Comparison of ENCODE assay signal across 11 cellular contexts in the genomic region with DNA sequence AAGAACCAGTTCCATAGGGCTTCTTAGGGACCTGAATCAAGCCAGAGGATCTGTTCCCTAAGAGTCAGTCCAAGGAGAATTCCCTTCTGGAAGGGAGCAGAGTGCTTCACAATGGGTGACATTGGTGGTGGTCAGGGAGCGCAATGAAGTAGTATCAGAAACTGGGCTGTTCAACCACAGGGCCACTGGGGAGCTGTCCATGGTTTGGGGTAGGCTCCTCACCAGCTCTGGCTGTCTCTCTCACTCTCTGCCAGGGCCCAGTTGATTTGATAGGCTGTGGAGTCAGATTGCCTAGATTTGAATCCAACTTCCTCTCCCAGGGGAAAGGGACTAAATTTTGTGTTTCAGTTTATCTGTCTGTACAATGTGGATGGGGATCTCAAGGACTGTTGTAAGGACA. TPM values are rescaled to one million over a fixed set of nuclear protein-coding genes. Genes with fewer than 3 reads are reported as not detected.
DNase-seq lines count a peak whose midpoint lies in the region; ATAC-seq, FAIRE-seq and TF ChIP-seq lines count a peak whose summit lies in the region.
"Had no signal": no experiment of that assay in that cellular context is flagged by ENCODE, and none has a peak within 500 bp of the region (broad histone marks: within the 10 kb centered on the region; RNA-seq: fewer than 3 reads in every experiment).

No MANE protein-coding gene starts in this region.

- no peaks in the 10 kb centered on the region for H3K36me3 Mint-ChIP-seq in activated CD8-positive, alpha-beta T cell treated with anti-CD3 and anti-CD28 coated beads, Interleukin-2, amount 10 ng/mL, durations not matched to agents 7 days and 5 days (ENCODE audit: low read depth)
- H3K36me3 Mint-ChIP-seq in activated CD8-positive, alpha-beta T cell treated with anti-CD3 and anti-CD28 coated beads for 36 hours (ENCODE audit: low read depth) = no peaks in the 10 kb centered on the region

- TF ChIP-seq CTCF in activated CD8-positive, alpha-beta T cell treated with anti-CD3 and anti-CD28 coated beads for 36 hours (IDR thresholded peaks at IDR 0.05) = no peak
- no peak for TF ChIP-seq CTCF in fibroblast of mammary gland (conservative IDR thresholded peaks at IDR 0.05; ENCODE audit: control insufficient read depth, insufficient read depth, low read depth, low read length)

- no peaks in the 10 kb centered on the region for H3K9me3 Mint-ChIP-seq in activated CD8-positive, alpha-beta T cell treated with anti-CD3 and anti-CD28 coated beads, Interleukin-2, amount 10 ng/mL, durations not matched to agents 7 days and 5 days (ENCODE audit: insufficient read depth)
- no peaks in the 10 kb centered on the region for H3K9me3 Mint-ChIP-seq in activated CD8-positive, alpha-beta T cell treated with anti-CD3 and anti-CD28 coated beads for 36 hours
- H3K9me3 Mint-ChIP-seq: activated T-helper 2 cell treated with anti-CD3 and anti-CD28 coated beads, Interferon-gamma antibody, Interleukin-2, Interleukin-4, amounts not matched to agents 10 μg/mL and 5 μg/mL and 100 μg/mL, durations not matched to agents 14 hours and 24 hours and 36 hours had no signal

- H3K27ac Mint-ChIP-seq in activated CD8-positive, alpha-beta T cell treated with anti-CD3 and anti-CD28 coated beads, Interleukin-2, amount 10 ng/mL, durations not matched to agents 7 days and 5 days = no peak overlapping the region
- H3K27ac Mint-ChIP-seq in activated CD8-positive, alpha-beta T cell treated with anti-CD3 and anti-CD28 coated beads for 36 hours = no peak overlapping the region
- H3K27ac Mint-ChIP-seq: activated T-helper 2 cell treated with anti-CD3 and anti-CD28 coated beads, Interferon-gamma antibody, Interleukin-2, Interleukin-4, amounts not matched to agents 10 μg/mL and 5 μg/mL and 100 μg/mL, durations not matched to agents 14 hours and 24 hours and 36 hours had no signal

- POLR2A ChIA-PET in activated CD8-positive, alpha-beta T cell treated with anti-CD3 and anti-CD28 coated beads, Interleukin-2, amount 10 ng/mL, durations not matched to agents 7 days and 5 days (lab: Charles Lee) = no interaction called here
- POLR2A ChIA-PET in activated CD8-positive, alpha-beta T cell treated with anti-CD3 and anti-CD28 coated beads for 36 hours (lab: Charles Lee) = no interaction called here

- no peak for FAIRE-seq in small intestine (lab: Jason Lieb, UNC)

- peak; percentile 22 for DNase-seq in activated CD8-positive, alpha-beta T cell treated with anti-CD3 and anti-CD28 coated beads, Interleukin-2, amount 10 ng/mL, durations not matched to agents 7 days and 5 days
- DNase-seq in activated CD8-positive, alpha-beta T cell treated with anti-CD3 and anti-CD28 coated beads for 36 hours = no peak
- DNase-seq in fibroblast of mammary gland (ENCODE audit: low read depth) (peak; percentile 15), small intestine (peak; percentile 13), SHP77 treated with DMSO at 0.1 percent for 48 hours (lab: John Stamatoyannopoulos, UW) (no peak), NCI-H1092 (lab: John Stamatoyannopoulos, UW) (no peak)
- DNase-seq: colonic mucosa, right cardiac atrium had no signal

- CTCF ChIA-PET in activated CD8-positive, alpha-beta T cell treated with anti-CD3 and anti-CD28 coated beads, Interleukin-2, amount 10 ng/mL, durations not matched to agents 7 days and 5 days (lab: Charles Lee) = no interaction called here
- CTCF ChIA-PET in activated CD8-positive, alpha-beta T cell treated with anti-CD3 and anti-CD28 coated beads for 36 hours (lab: Charles Lee) = no interaction called here

- no peak for ATAC-seq in activated CD8-positive, alpha-beta T cell treated with anti-CD3 and anti-CD28 coated beads, Interleukin-2, amount 10 ng/mL, durations not matched to agents 7 days and 5 days
- ATAC-seq in activated CD8-positive, alpha-beta T cell treated with anti-CD3 and anti-CD28 coated beads for 36 hours = no peak
- ATAC-seq in SK-N-SH treated with all-trans-retinoic acid at 6 μM for 48 hours (peak; percentile 48; the same call in 1 of the 3 replicates), HG03469 (IDR thresholded peaks at IDR 0.05; ENCODE audit: unreplicated experiment) (no peak)

- no peak overlapping the region for H3K27ac ChIP-seq in small intestine (ENCODE audit: low read depth in 1 of 2, low read length in 1 of 2)
- H3K27ac ChIP-seq: colonic mucosa had no signal

- 45 to 70% (median 60%) methylated on average over 1 of the region's 1 CpG for WGBS in small intestine, 3 donors

- peaks cover 8% of the 10 kb centered on the region for H3K4me1 Mint-ChIP-seq in activated CD8-positive, alpha-beta T cell treated with anti-CD3 and anti-CD28 coated beads, Interleukin-2, amount 10 ng/mL, durations not matched to agents 7 days and 5 days (ENCODE audit: low read depth)
- H3K4me1 Mint-ChIP-seq in activated CD8-positive, alpha-beta T cell treated with anti-CD3 and anti-CD28 coated beads for 36 hours (ENCODE audit: low read depth) = no peaks in the 10 kb centered on the region

- H3K27me3 Mint-ChIP-seq in activated CD8-positive, alpha-beta T cell treated with anti-CD3 and anti-CD28 coated beads, Interleukin-2, amount 10 ng/mL, durations not matched to agents 7 days and 5 days (ENCODE audit: low read depth) = peaks cover 3% of the 10 kb centered on the region
- H3K27me3 Mint-ChIP-seq in activated CD8-positive, alpha-beta T cell treated with anti-CD3 and anti-CD28 coated beads for 36 hours = peaks cover 10% of the 10 kb centered on the region

- H3K4me3 Mint-ChIP-seq in activated CD8-positive, alpha-beta T cell treated with anti-CD3 and anti-CD28 coated beads, Interleukin-2, amount 10 ng/mL, durations not matched to agents 7 days and 5 days = no peak overlapping the region
- H3K4me3 Mint-ChIP-seq in activated CD8-positive, alpha-beta T cell treated with anti-CD3 and anti-CD28 coated beads for 36 hours = no peak overlapping the region

- H3K4me3 ChIP-seq in fibroblast of mammary gland (ENCODE audit: control insufficient read depth, low read depth, low read length) (no peak overlapping the region), small intestine (ENCODE audit: low read depth in 1 of 2, low read length in 2 of 2) (no peak overlapping the region)
- H3K4me3 ChIP-seq: colonic mucosa had no signal

- H3K36me3 ChIP-seq in small intestine (ENCODE audit: control insufficient read depth in 2 of 2, insufficient read depth in 2 of 2, low read length in 2 of 2) = no peaks in the 10 kb centered on the region
- H3K36me3 ChIP-seq: colonic mucosa had no signal

- no peaks in the 10 kb centered on the region for H3K4me1 ChIP-seq in small intestine (ENCODE audit: control insufficient read depth in 2 of 2, insufficient read depth in 1 of 2, low read depth in 1 of 2, low read length in 1 of 2)

- H3K9me3 ChIP-seq in small intestine (ENCODE audit: control insufficient read depth, low read depth) = no peaks in the 10 kb centered on the region
- H3K9me3 ChIP-seq: colonic mucosa had no signal

- intact Hi-C loops in activated CD8-positive, alpha-beta T cell treated with anti-CD3 and anti-CD28 coated beads for 36 hours (cut with micrococcal nuclease) = loop anchor here (10.0 kb wide), 1 partner anchor 50 kb away; no protein-coding TSS in a partner anchor

- no peaks in the 10 kb centered on the region for H3K27me3 ChIP-seq in small intestine (ENCODE audit: control insufficient read depth in 2 of 2, insufficient read depth in 2 of 2, low read length in 2 of 2)
- H3K27me3 ChIP-seq: colonic mucosa had no signal

TF ChIP-seq in SK-N-SH treated with all-trans-retinoic acid at 6 μM for 48 hours, 23 proteins besides CTCF, POLR2A, EP300 and RAD21 (continues in another document):
- TF ChIP-seq, protein P1, sequence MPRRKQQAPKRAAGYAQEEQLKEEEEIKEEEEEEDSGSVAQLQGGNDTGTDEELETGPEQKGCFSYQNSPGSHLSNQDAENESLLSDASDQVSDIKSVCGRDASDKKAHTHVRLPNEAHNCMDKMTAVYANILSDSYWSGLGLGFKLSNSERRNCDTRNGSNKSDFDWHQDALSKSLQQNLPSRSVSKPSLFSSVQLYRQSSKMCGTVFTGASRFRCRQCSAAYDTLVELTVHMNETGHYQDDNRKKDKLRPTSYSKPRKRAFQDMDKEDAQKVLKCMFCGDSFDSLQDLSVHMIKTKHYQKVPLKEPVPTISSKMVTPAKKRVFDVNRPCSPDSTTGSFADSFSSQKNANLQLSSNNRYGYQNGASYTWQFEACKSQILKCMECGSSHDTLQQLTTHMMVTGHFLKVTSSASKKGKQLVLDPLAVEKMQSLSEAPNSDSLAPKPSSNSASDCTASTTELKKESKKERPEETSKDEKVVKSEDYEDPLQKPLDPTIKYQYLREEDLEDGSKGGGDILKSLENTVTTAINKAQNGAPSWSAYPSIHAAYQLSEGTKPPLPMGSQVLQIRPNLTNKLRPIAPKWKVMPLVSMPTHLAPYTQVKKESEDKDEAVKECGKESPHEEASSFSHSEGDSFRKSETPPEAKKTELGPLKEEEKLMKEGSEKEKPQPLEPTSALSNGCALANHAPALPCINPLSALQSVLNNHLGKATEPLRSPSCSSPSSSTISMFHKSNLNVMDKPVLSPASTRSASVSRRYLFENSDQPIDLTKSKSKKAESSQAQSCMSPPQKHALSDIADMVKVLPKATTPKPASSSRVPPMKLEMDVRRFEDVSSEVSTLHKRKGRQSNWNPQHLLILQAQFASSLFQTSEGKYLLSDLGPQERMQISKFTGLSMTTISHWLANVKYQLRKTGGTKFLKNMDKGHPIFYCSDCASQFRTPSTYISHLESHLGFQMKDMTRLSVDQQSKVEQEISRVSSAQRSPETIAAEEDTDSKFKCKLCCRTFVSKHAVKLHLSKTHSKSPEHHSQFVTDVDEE (CRISPR knock-in tag; IDR thresholded peaks at IDR 0.05) = no peak
- TF ChIP-seq RARB (CRISPR knock-in tag; IDR thresholded peaks at IDR 0.05) (no peak), ZNF565 (CRISPR knock-in tag; conservative IDR thresholded peaks at IDR 0.05; ENCODE audit: low read depth) (no peak), ZFP3 (CRISPR knock-in tag; IDR thresholded peaks at IDR 0.05) (no peak), ARNTL (CRISPR knock-in tag; IDR thresholded peaks at IDR 0.05; ENCODE audit: borderline replicate concordance, low read depth) (no peak), SNAI2 (CRISPR knock-in tag; IDR thresholded peaks at IDR 0.05) (no peak)

RNA-seq across cellular contexts. Expression of a gene that starts 36.7 kb away (rescaled TPM):
- 10 to 100 TPM; 29.1 to 32.2 TPM for total RNA-seq in activated CD8-positive, alpha-beta T cell treated with anti-CD3 and anti-CD28 coated beads, Interleukin-2, amount 10 ng/mL, durations not matched to agents 7 days and 5 days
- total RNA-seq in activated CD8-positive, alpha-beta T cell treated with anti-CD3 and anti-CD28 coated beads for 36 hours = 10 to 100 TPM; 25.4 to 28.2 TPM
- polyA plus RNA-seq in small intestine = 10 to 100 TPM in 2 of 3 donors, 1 to 10 TPM in 1; 5.3 to 46.7 (median 11.6) TPM

Comparison
In these comparisons a context has a peak if more than half of its experiments do, and no peak if none do; other contexts are left out.
1. DNase-seq: peak in activated CD8-positive, alpha-beta T cell treated with anti-CD3 and anti-CD28 coated beads, Interleukin-2, amount 10 ng/mL, durations not matched to agents 7 days and 5 days (single experiment), fibroblast of mammary gland (single experiment) and small intestine (single experiment); none in activated CD8-positive, alpha-beta T cell treated with anti-CD3 and anti-CD28 coated beads for 36 hours (single experiment), SHP77 treated with DMSO at 0.1 percent for 48 hours (single experiment) and NCI-H1092 (single experiment).